Comparison of ENCODE assay signal across 9 cellular contexts in the genomic region with DNA sequence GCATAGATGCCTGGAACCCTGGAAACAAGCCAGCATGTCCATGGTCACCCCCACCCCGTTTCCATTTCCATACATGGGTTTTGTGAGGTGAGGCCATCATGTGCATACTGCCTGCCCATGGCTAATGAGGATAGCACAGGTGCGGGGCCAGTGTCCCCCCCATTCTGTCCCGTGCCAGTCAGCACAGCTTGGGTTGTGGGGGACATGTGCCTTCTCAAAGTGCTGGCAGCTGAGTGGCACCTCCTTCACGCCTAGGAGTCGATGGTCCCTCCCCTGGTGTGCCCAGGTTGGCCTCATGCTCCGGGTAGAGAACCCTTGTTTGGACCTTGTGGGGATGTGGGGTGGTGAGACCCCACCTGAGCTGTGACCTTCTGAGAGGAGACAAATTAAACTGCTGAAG. TPM values are rescaled to one million over a fixed set of nuclear protein-coding genes. Genes with fewer than 3 reads are reported as not detected.
A peak's percentile ranks its signal among the peaks of the same experiment; 100 is the strongest.
DNase-seq lines count a peak whose midpoint lies in the region; ATAC-seq and TF ChIP-seq lines count a peak whose summit lies in the region.
"Had no signal": no experiment of that assay in that cellular context is flagged by ENCODE, and none has a peak within 500 bp of the region (broad histone marks: within the 10 kb centered on the region; RNA-seq: fewer than 3 reads in every experiment).

No MANE protein-coding gene starts in this region.

- peaks cover 100% of the 10 kb centered on the region for H3K79me2 ChIP-seq in Loucy (ENCODE audit: insufficient read depth, low read length)

- H3K27ac Mint-ChIP-seq in CD14-positive monocyte (peak overlapping the region; percentile 54 to 86 (median 61)), naive B cell (peak overlapping the region; percentile 30 to 84 (median 76))

- H3K36me3 Mint-ChIP-seq in CD14-positive monocyte = peaks cover 1 to 37% of the 10 kb centered on the region in 2 donors
- no peaks in the 10 kb centered on the region for H3K36me3 Mint-ChIP-seq in naive B cell

- no peaks in the 10 kb centered on the region for H3F3A ChIP-seq in Loucy (ENCODE audit: low read depth)

- H3K36me3 ChIP-seq in Loucy (ENCODE audit: insufficient read depth, low read length) = peaks cover 32% of the 10 kb centered on the region; the same call in 1 of the 2 replicates
- no peaks in the 10 kb centered on the region for H3K36me3 ChIP-seq in effector memory CD4-positive, alpha-beta T cell (ENCODE audit: control insufficient read depth, insufficient read depth, low read length)
- H3K36me3 ChIP-seq: prostate gland had no signal

- H3K9me2 ChIP-seq in Loucy (replicated peaks; ENCODE audit: low read depth, low read length) = no peaks in the 10 kb centered on the region

- H3K4me1 Mint-ChIP-seq in CD14-positive monocyte = peaks cover 62% of the 10 kb centered on the region
- peaks cover 50 to 91% (median 74%) of the 10 kb centered on the region in 3 donors for H3K4me1 Mint-ChIP-seq in naive B cell

- H3K9me3 Mint-ChIP-seq in CD14-positive monocyte = no peaks in the 10 kb centered on the region
- H3K9me3 Mint-ChIP-seq in naive B cell = no peaks in the 10 kb centered on the region

- DNase-seq in CD14-positive monocyte (ENCODE audit: low spot score) (no peak), naive B cell (no peak), retina (no peak), NCI-H446 treated with DMSO at 0.1 percent for 48 hours (lab: John Stamatoyannopoulos, UW) (no peak), A172 (ENCODE audit: low spot score) (no peak), dorsolateral prefrontal cortex (no peak)
- DNase-seq in effector memory CD4-positive, alpha-beta T cell = no peak

- H3K4me3 ChIP-seq in Loucy (ENCODE audit: low read length, poor library complexity, severe bottlenecking) = peak overlapping the region; percentile 57
- H3K4me3 ChIP-seq in effector memory CD4-positive, alpha-beta T cell (ENCODE audit: insufficient read depth, low read depth, low read length, poor library complexity, severe bottlenecking) = no peak overlapping the region
- H3K4me3 ChIP-seq in dorsolateral prefrontal cortex = no peak overlapping the region
- H3K4me3 ChIP-seq: prostate gland had no signal

- no peak overlapping the region for H2AFZ ChIP-seq in Loucy (ENCODE audit: low read length)

- H3K27ac ChIP-seq in effector memory CD4-positive, alpha-beta T cell (ENCODE audit: insufficient read depth, low read length, poor library complexity, severe bottlenecking) = peak overlapping the region; percentile 11
- peak overlapping the region in 2 of 59 donors; percentile 1 to 25 for H3K27ac ChIP-seq in dorsolateral prefrontal cortex

- H3K9ac ChIP-seq in Loucy (ENCODE audit: low read depth, low read length, poor library complexity, severe bottlenecking) = no peak overlapping the region

- peak overlapping the region; percentile 46 for H3K4me2 ChIP-seq in Loucy (ENCODE audit: low read depth, low read length, poor library complexity, severe bottlenecking)

- no peak for ATAC-seq in naive B cell (ENCODE audit: low read depth in 2 of 2)

- H3K9me3 ChIP-seq in Loucy (ENCODE audit: insufficient read depth, low read depth, low read length) = no peaks in the 10 kb centered on the region
- H3K9me3 ChIP-seq in effector memory CD4-positive, alpha-beta T cell (ENCODE audit: control insufficient read depth, low read length) = no peaks in the 10 kb centered on the region
- H3K9me3 ChIP-seq: prostate gland had no signal

- TF ChIP-seq CTCF in CD14-positive monocyte (IDR thresholded peaks at IDR 0.05) (no peak), Loucy (conservative IDR thresholded peaks at IDR 0.05; ENCODE audit: low read length) (no peak), dorsolateral prefrontal cortex (IDR thresholded peaks at IDR 0.05 in 54 of 56, conservative IDR thresholded peaks at IDR 0.05 in 2 of 56; ENCODE audit: low read depth in 1 of 56, partially characterized antibody in 56 of 56) (no peak)

- H3K4me3 Mint-ChIP-seq in CD14-positive monocyte = no peak overlapping the region
- H3K4me3 Mint-ChIP-seq in naive B cell = peak overlapping the region in 2 of 8 donors; percentile 47 to 63

- H3K27me3 ChIP-seq in Loucy (ENCODE audit: insufficient read depth, low read length, poor library complexity, severe bottlenecking) (no peaks in the 10 kb centered on the region), dorsolateral prefrontal cortex (no peaks in the 10 kb centered on the region)
- H3K27me3 ChIP-seq in effector memory CD4-positive, alpha-beta T cell (replicated peaks; ENCODE audit: control insufficient read depth, insufficient read depth, low read length, poor library complexity, severe bottlenecking) = no peaks in the 10 kb centered on the region

- peaks cover 92% of the 10 kb centered on the region for H4K20me1 ChIP-seq in Loucy (ENCODE audit: insufficient read depth, low read length, poor library complexity, severe bottlenecking)

- peaks cover 52% of the 10 kb centered on the region for H3K4me1 ChIP-seq in Loucy (ENCODE audit: insufficient read depth, low read length, poor library complexity, severe bottlenecking)
- H3K4me1 ChIP-seq in effector memory CD4-positive, alpha-beta T cell (ENCODE audit: control insufficient read depth, insufficient read depth, low read length, poor library complexity, severe bottlenecking) = peaks cover 22% of the 10 kb centered on the region

- intact Hi-C loops in CD14-positive monocyte (cut with micrococcal nuclease) (no loop called here), dorsolateral prefrontal cortex (cut with DNase I) (no loop called here)

- peaks cover 0 to 2% (median 0%) of the 10 kb centered on the region in 3 donors for H3K27me3 Mint-ChIP-seq in CD14-positive monocyte (ENCODE audit: low read depth in 3 of 3)
- H3K27me3 Mint-ChIP-seq in naive B cell = no peaks in the 10 kb centered on the region

RNA-seq across cellular contexts. Expression of a gene that starts 7.2 kb away (rescaled TPM):
- 10 to 100 TPM; 13.3 to 15.7 TPM for polyA plus RNA-seq in CD14-positive monocyte
- polyA plus RNA-seq in naive B cell (ENCODE audit: low read depth in 6 of 6) = 10 to 100 TPM; 12.7 to 25.0 (median 18.7) TPM
- 31.0 and 31.3 TPM in 2 replicates for total RNA-seq in A172 (2014; rRNA removed; shearing (Covaris generic))
- 10 to 100 TPM; 40.9 to 68.9 (median 52.3) TPM for total RNA-seq in dorsolateral prefrontal cortex
